In the genomic region with DNA sequence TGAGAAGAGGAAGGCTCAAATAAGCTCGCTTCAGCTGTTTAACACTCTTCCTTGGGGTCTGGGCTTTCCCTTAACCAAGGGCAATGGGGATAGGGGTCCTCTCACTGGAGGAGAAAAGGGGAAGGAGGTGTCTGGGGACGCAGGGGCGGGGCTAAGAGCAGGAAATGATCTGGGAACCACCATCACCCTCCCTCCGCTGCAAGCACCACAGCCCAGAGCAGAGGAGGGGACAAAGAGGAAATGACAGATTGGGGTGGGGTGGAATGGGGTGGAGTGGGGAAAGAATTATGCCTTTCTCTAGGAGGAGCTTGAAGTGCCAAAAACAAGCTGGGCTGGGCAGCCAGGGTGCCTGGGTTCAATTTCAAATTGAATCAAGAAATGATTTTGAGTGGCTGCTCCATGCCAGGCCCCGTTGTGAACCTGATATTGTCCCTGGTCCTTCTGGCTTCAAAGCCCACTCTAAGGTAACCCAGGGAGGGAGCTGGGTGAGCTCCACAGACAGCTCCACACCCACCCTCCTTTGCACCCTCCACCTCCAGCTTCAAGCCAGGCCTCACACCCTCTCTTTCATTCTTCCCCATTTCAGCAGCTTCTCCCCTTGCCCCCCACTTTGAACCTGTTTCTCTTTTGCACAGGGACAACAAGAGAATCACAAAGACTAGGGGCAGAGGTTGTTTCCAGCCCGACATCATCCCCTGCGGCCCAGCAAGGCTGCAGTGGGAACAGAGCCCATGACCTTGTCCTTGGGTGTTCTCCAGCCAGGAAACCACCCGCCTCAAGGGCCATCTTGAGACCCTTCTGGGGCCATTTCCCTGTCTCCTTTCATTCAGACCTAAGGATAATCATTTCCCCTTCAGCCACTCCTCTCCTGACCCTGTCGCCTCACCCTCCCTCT, we compare ENCODE assay signal across 8 cellular contexts. TPM values are rescaled to one million over a fixed set of nuclear protein-coding genes. Genes with fewer than 3 reads are reported as not detected.
DNase-seq lines count a peak whose midpoint lies in the region; ATAC-seq and TF ChIP-seq lines count a peak whose summit lies in the region.

No MANE protein-coding gene starts in this region.

- no peak overlapping the region for H2BK15ac ChIP-seq in mesendoderm (replicated peaks; ENCODE audit: low read depth)

- no peak overlapping the region for H3K4me2 ChIP-seq in mesendoderm (ENCODE audit: low read length)

- no peak overlapping the region for H3K18ac ChIP-seq in mesendoderm (ENCODE audit: low read length)

- peaks cover 3% of the 10 kb centered on the region for H3K4me1 ChIP-seq in mesendoderm (ENCODE audit: control insufficient read depth, low read depth, low read length)

- H3K27me3 ChIP-seq in mesendoderm (ENCODE audit: insufficient read depth, low read length, poor library complexity), result no peaks in the 10 kb centered on the region

- no peak overlapping the region for H3K4me3 ChIP-seq in mesendoderm (ENCODE audit: low read length)

- no CpG with 5 or more reads among the region's 9 CpGs for WGBS in mesendoderm (ENCODE audit: extremely low coverage, insufficient coverage, low lambda C conversion rate)

- peaks cover 2% of the 10 kb centered on the region for H3K36me3 Mint-ChIP-seq in activated naive CD8-positive, alpha-beta T cell
- peaks cover 6% of the 10 kb centered on the region for H3K36me3 Mint-ChIP-seq in glutamatergic neuron (ENCODE audit: unreplicated experiment)

- ATAC-seq in HG02840 (IDR thresholded peaks at IDR 0.05; ENCODE audit: low FRiP score, unreplicated experiment), result peak; percentile 45

- peaks cover 70% of the 10 kb centered on the region for H3K4me1 Mint-ChIP-seq in activated naive CD8-positive, alpha-beta T cell (ENCODE audit: low read depth)
- H3K4me1 Mint-ChIP-seq in glutamatergic neuron (ENCODE audit: low read depth, unreplicated experiment), result peaks cover 2% of the 10 kb centered on the region

- no peaks in the 10 kb centered on the region for H3K27me3 Mint-ChIP-seq in activated naive CD8-positive, alpha-beta T cell
- peaks cover 13% of the 10 kb centered on the region for H3K27me3 Mint-ChIP-seq in glutamatergic neuron (ENCODE audit: unreplicated experiment)

- H3K56ac ChIP-seq in mesendoderm (ENCODE audit: low read length), result peak overlapping the region; percentile 11

- H3K36me3 ChIP-seq in mesendoderm (ENCODE audit: control insufficient read depth, insufficient read depth, low read length), result no peaks in the 10 kb centered on the region

- H2BK5ac ChIP-seq in mesendoderm (ENCODE audit: low read length), result no peak overlapping the region

- DNase-seq in SKM-1 treated with dmso at 0.1 percent for 144 hours (lab: John Stamatoyannopoulos, UW; ENCODE audit: unreplicated experiment) (peak; percentile 98), mesendoderm (no peak), glutamatergic neuron (no peak), NCI-H345 (lab: John Stamatoyannopoulos, UW) (no peak)
- peak; percentile 71 to 77 for DNase-seq in stimulated activated CD8-positive, alpha-beta memory T cell treated with anti-CD3 and anti-CD28 coated beads, Interleukin-7, amount 100 ng/mL, for 4 hours (ENCODE audit: low read depth in 2 of 2)

- TF ChIP-seq POLR2A in GM15510 (IDR thresholded peaks at IDR 0.05; ENCODE audit: borderline replicate concordance, extremely low read depth, insufficient read length), result peak; percentile 49

- TF ChIP-seq CTCF in glutamatergic neuron (IDR thresholded peaks at IDR 0.05; ENCODE audit: partially characterized antibody, unreplicated experiment), result no peak

- no peak overlapping the region for H2BK120ac ChIP-seq in mesendoderm (ENCODE audit: low read depth, low read length)

- no peaks in the 10 kb centered on the region for H3K79me2 ChIP-seq in mesendoderm (ENCODE audit: control insufficient read depth, insufficient read depth, low read length)

- peak overlapping the region; percentile 93 for H3K27ac Mint-ChIP-seq in activated naive CD8-positive, alpha-beta T cell
- no peak overlapping the region for H3K27ac Mint-ChIP-seq in glutamatergic neuron (ENCODE audit: unreplicated experiment)

- H3K9me3 Mint-ChIP-seq in activated naive CD8-positive, alpha-beta T cell (ENCODE audit: low read depth), result no peaks in the 10 kb centered on the region
- H3K9me3 Mint-ChIP-seq in glutamatergic neuron (ENCODE audit: unreplicated experiment), result peaks cover 2% of the 10 kb centered on the region

- no peaks in the 10 kb centered on the region for H3K79me1 ChIP-seq in mesendoderm (ENCODE audit: low read length)

- H2AK5ac ChIP-seq in mesendoderm (ENCODE audit: low read length), result no peak overlapping the region

- no peak overlapping the region for H3K27ac ChIP-seq in mesendoderm (ENCODE audit: low read depth, low read length)

- peak overlapping the region; percentile 87 for H4K8ac ChIP-seq in mesendoderm (ENCODE audit: low read depth, low read length)

- H3K9ac ChIP-seq in mesendoderm (ENCODE audit: low read length), result no peak overlapping the region

- H3K23ac ChIP-seq in mesendoderm (ENCODE audit: low read length), result no peak overlapping the region

- no peak overlapping the region for H3K4ac ChIP-seq in mesendoderm (ENCODE audit: low read depth, low read length)

- H4K5ac ChIP-seq in mesendoderm (ENCODE audit: low read length), result peak overlapping the region; percentile 1

- peak overlapping the region; percentile 100 for H3K4me3 Mint-ChIP-seq in activated naive CD8-positive, alpha-beta T cell
- no peak overlapping the region for H3K4me3 Mint-ChIP-seq in glutamatergic neuron (ENCODE audit: unreplicated experiment)

RNA-seq across cellular contexts. Expression of a gene that starts 1.1 kb away (rescaled TPM):
- polyA plus RNA-seq in mesendoderm (2013, experiment 1 of 2), result 0.56 TPM
- polyA plus RNA-seq in mesendoderm (2013, experiment 2 of 2), result 0.55 TPM
- not detected for total RNA-seq in glutamatergic neuron (ENCODE audit: unreplicated experiment)

RNA-seq across cellular contexts. Expression of a gene that starts 20.8 kb away (rescaled TPM):
- polyA plus RNA-seq in mesendoderm (2013, experiment 1 of 2), result 0.24 TPM
- polyA plus RNA-seq in mesendoderm (2013, experiment 2 of 2), result 0.22 TPM
- 0.39 TPM for total RNA-seq in glutamatergic neuron (ENCODE audit: unreplicated experiment)

RNA-seq across cellular contexts. Expression of a gene that starts 22.8 kb away (rescaled TPM):
- 37.0 TPM for polyA plus RNA-seq in mesendoderm (2013, experiment 1 of 2)
- polyA plus RNA-seq in mesendoderm (2013, experiment 2 of 2), result 34.5 TPM
- total RNA-seq in glutamatergic neuron (ENCODE audit: unreplicated experiment), result 158 TPM

RNA-seq across cellular contexts. Expression of a gene that starts 29.6 kb away (rescaled TPM):
- polyA plus RNA-seq in mesendoderm (2013, experiment 1 of 2), result 3.8 TPM
- 3.7 TPM for polyA plus RNA-seq in mesendoderm (2013, experiment 2 of 2)
- total RNA-seq in glutamatergic neuron (ENCODE audit: unreplicated experiment), result 10.9 TPM

RNA-seq across cellular contexts. Expression of a gene that starts 29.8 kb away (rescaled TPM):
- polyA plus RNA-seq in mesendoderm (2013, experiment 1 of 2), result 58.3 TPM
- 59.3 TPM for polyA plus RNA-seq in mesendoderm (2013, experiment 2 of 2)
- 24.2 TPM for total RNA-seq in glutamatergic neuron (ENCODE audit: unreplicated experiment)

Comparison
In these comparisons a context has a peak if more than half of its experiments do, and no peak if none do; other contexts are left out.
1. DNase-seq: peak in SKM-1 treated with dmso at 0.1 percent for 144 hours (single experiment) and stimulated activated CD8-positive, alpha-beta memory T cell treated with anti-CD3 and anti-CD28 coated beads, Interleukin-7, amount 100 ng/mL, for 4 hours (2 of 2); none in mesendoderm (single experiment), glutamatergic neuron (single experiment) and NCI-H345 (single experiment).